In the genomic region with DNA sequence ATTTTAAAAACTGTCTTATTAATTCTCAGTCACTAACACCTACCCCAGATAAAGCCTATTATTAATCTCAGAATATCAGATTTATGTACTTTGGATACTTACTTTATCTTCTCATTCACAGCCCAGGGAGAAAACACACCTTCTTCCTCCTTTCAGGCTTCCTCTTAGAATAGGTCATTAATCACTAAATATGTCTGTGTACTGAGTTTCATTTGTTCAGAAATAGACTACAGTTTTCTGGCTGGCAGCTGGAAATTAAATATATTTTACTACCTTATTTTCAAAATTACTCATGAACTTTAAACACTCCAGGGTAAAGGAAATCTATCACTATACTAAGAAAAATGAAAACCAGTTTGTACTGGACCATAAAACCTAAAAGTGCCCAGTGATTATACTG, we compare ENCODE assay signal across 1 cellular context.
TF ChIP-seq lines count a peak whose summit lies in the region.

No MANE protein-coding gene starts in this region.

TF ChIP-seq in GM12878, 131 proteins besides CTCF, POLR2A, EP300 and RAD21 (continued from another document):
- TF ChIP-seq, protein P1, sequence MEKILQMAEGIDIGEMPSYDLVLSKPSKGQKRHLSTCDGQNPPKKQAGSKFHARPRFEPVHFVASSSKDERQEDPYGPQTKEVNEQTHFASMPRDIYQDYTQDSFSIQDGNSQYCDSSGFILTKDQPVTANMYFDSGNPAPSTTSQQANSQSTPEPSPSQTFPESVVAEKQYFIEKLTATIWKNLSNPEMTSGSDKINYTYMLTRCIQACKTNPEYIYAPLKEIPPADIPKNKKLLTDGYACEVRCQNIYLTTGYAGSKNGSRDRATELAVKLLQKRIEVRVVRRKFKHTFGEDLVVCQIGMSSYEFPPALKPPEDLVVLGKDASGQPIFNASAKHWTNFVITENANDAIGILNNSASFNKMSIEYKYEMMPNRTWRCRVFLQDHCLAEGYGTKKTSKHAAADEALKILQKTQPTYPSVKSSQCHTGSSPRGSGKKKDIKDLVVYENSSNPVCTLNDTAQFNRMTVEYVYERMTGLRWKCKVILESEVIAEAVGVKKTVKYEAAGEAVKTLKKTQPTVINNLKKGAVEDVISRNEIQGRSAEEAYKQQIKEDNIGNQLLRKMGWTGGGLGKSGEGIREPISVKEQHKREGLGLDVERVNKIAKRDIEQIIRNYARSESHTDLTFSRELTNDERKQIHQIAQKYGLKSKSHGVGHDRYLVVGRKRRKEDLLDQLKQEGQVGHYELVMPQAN (conservative IDR thresholded peaks at IDR 0.05), result no peak
- TF ChIP-seq SPI1 (IDR thresholded peaks at IDR 0.05; ENCODE audit: borderline replicate concordance, insufficient read depth, low read depth, low read length) (peak; percentile 21; the same call in 1 of the 2 replicates), GABPA (IDR thresholded peaks at IDR 0.05; ENCODE audit: low read depth) (no peak), BACH1 (IDR thresholded peaks at IDR 0.05; ENCODE audit: borderline replicate concordance) (no peak), SIX5 (IDR thresholded peaks at IDR 0.05; ENCODE audit: low read depth, low read length, severe bottlenecking) (no peak), EZH2 (IDR thresholded peaks at IDR 0.05; ENCODE audit: borderline replicate concordance, control insufficient read depth, low read depth, low read length) (no peak), PAX8 (IDR thresholded peaks at IDR 0.05) (no peak), MEF2A (IDR thresholded peaks at IDR 0.05; ENCODE audit: insufficient read depth, low read depth, low read length) (peak; percentile 85), NRF1 (conservative IDR thresholded peaks at IDR 0.05; ENCODE audit: low read depth, low read length) (no peak), IKZF2 (IDR thresholded peaks at IDR 0.05) (peak in 1 of 2 experiments; percentile 61; a peak in 1 of 4 replicates), ETV6 (conservative IDR thresholded peaks at IDR 0.05 in 1 of 2, IDR thresholded peaks at IDR 0.05 in 1 of 2; ENCODE audit: borderline replicate concordance in 1 of 2, low read depth in 1 of 2) (no peak), NFIC (IDR thresholded peaks at IDR 0.05; ENCODE audit: low read depth, low read length) (peak; percentile 81), HDAC6 (IDR thresholded peaks at IDR 0.05; ENCODE audit: unreplicated experiment) (no peak), NFXL1 (IDR thresholded peaks at IDR 0.05; ENCODE audit: borderline replicate concordance) (no peak), BCL11A (IDR thresholded peaks at IDR 0.05; ENCODE audit: low read depth, low read length) (0 out of 2 replicates have a peak, but pooled peaks have one; percentile 13), KDM1A (IDR thresholded peaks at IDR 0.05; ENCODE audit: borderline replicate concordance) (no peak), ZNF24 (IDR thresholded peaks at IDR 0.05) (peak; percentile 83), JUNB (IDR thresholded peaks at IDR 0.05) (peak; percentile 67), CREB1 (IDR thresholded peaks at IDR 0.05; ENCODE audit: low read depth) (no peak)
- TF ChIP-seq, protein P2, sequence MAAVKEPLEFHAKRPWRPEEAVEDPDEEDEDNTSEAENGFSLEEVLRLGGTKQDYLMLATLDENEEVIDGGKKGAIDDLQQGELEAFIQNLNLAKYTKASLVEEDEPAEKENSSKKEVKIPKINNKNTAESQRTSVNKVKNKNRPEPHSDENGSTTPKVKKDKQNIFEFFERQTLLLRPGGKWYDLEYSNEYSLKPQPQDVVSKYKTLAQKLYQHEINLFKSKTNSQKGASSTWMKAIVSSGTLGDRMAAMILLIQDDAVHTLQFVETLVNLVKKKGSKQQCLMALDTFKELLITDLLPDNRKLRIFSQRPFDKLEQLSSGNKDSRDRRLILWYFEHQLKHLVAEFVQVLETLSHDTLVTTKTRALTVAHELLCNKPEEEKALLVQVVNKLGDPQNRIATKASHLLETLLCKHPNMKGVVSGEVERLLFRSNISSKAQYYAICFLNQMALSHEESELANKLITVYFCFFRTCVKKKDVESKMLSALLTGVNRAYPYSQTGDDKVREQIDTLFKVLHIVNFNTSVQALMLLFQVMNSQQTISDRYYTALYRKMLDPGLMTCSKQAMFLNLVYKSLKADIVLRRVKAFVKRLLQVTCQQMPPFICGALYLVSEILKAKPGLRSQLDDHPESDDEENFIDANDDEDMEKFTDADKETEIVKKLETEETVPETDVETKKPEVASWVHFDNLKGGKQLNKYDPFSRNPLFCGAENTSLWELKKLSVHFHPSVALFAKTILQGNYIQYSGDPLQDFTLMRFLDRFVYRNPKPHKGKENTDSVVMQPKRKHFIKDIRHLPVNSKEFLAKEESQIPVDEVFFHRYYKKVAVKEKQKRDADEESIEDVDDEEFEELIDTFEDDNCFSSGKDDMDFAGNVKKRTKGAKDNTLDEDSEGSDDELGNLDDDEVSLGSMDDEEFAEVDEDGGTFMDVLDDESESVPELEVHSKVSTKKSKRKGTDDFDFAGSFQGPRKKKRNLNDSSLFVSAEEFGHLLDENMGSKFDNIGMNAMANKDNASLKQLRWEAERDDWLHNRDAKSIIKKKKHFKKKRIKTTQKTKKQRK (IDR thresholded peaks at IDR 0.05; ENCODE audit: low read depth, low read length), result no peak
- TF ChIP-seq, protein P3, sequence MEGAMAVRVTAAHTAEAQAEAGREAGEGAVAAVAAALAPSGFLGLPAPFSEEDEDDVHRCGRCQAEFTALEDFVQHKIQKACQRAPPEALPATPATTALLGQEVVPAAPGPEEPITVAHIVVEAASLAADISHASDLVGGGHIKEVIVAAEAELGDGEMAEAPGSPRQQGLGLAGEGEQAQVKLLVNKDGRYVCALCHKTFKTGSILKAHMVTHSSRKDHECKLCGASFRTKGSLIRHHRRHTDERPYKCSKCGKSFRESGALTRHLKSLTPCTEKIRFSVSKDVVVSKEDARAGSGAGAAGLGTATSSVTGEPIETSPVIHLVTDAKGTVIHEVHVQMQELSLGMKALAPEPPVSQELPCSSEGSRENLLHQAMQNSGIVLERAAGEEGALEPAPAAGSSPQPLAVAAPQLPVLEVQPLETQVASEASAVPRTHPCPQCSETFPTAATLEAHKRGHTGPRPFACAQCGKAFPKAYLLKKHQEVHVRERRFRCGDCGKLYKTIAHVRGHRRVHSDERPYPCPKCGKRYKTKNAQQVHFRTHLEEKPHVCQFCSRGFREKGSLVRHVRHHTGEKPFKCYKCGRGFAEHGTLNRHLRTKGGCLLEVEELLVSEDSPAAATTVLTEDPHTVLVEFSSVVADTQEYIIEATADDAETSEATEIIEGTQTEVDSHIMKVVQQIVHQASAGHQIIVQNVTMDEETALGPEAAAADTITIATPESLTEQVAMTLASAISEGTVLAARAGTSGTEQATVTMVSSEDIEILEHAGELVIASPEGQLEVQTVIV (IDR thresholded peaks at IDR 0.05; ENCODE audit: borderline replicate concordance, partially characterized antibody), result no peak
- TF ChIP-seq, protein P4, sequence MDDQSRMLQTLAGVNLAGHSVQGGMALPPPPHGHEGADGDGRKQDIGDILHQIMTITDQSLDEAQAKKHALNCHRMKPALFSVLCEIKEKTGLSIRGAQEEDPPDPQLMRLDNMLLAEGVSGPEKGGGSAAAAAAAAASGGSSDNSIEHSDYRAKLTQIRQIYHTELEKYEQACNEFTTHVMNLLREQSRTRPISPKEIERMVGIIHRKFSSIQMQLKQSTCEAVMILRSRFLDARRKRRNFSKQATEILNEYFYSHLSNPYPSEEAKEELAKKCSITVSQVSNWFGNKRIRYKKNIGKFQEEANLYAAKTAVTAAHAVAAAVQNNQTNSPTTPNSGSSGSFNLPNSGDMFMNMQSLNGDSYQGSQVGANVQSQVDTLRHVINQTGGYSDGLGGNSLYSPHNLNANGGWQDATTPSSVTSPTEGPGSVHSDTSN (IDR thresholded peaks at IDR 0.05; ENCODE audit: insufficient replicate concordance, low read depth, low read length), result peak; percentile 71
